ENCODE assay signal across 23 cellular contexts in the genomic region with DNA sequence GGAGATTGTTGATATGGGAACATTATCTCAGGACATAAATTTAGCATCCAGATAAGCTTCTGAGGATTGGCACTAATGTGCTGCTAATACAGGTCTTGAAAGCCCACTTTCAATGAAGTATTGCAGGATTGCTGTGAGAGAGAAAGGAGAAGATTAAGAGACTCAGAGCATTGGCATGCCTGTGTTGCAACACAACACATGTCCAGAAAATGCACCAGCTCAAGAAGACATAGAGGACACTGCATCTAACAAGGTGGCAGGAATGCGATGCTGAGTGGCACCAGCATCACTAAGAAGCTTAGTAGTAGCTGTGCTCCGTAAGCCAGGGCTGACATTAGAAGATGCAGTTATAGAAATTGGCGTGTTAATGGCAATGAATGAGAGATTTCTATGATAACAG.
"Had no signal": no experiment of that assay in that cellular context is flagged by ENCODE, and none has a peak within 500 bp of the region (broad histone marks: within the 10 kb centered on the region; RNA-seq: fewer than 3 reads in every experiment).

No MANE protein-coding gene starts in this region.

- H3K4me3 ChIP-seq: colonic mucosa, dorsolateral prefrontal cortex, esophagus muscularis mucosa, heart right ventricle, ovary, psoas muscle, tibial artery had no signal

- H3K27ac ChIP-seq: colonic mucosa, dorsolateral prefrontal cortex, esophagus muscularis mucosa, heart right ventricle, ovary, psoas muscle, tibial artery had no signal

- H3K36me3 ChIP-seq: colonic mucosa, esophagus muscularis mucosa, heart right ventricle, ovary, tibial artery had no signal

- H3K4me1 ChIP-seq: colonic mucosa, esophagus muscularis mucosa, heart right ventricle, psoas muscle, tibial artery had no signal

- ATAC-seq: activated naive CD4-positive, alpha-beta T cell treated with anti-CD3 and anti-CD28 coated beads, Interleukin-2, amount 50 U/mL, for 72 hours; activated T-helper 17 cell treated with anti-CD3 and anti-CD28 coated beads, Interleukin-2, amount 50 U/mL, for 72 hours; effector memory CD8-positive, alpha-beta T cell; heart right ventricle; left cardiac atrium; natural killer cell treated with Interleukin-12 subunit alpha and Interleukin-12 subunit beta and Interleukin-15 and Interleukin-18, amount 100 ng/mL, for 72 hours; psoas muscle; right cardiac atrium; stimulated activated naive CD8-positive, alpha-beta T cell treated with anti-CD3 and anti-CD28 coated beads, Interleukin-15, amount 100 ng/mL, for 72 hours; WTC11 had no signal

- DNase-seq: activated CD4-positive, alpha-beta T cell treated with anti-CD3 and anti-CD28 coated beads, Interleukin-2, amount 50 U/mL, for 4 hours; activated CD8-positive, alpha-beta memory T cell treated with anti-CD3 and anti-CD28 coated beads for 24 hours; activated CD8-positive, alpha-beta memory T cell treated with anti-CD3 and anti-CD28 coated beads, Interleukin-2, amount 50 U/mL, for 4 hours; activated T-cell treated with anti-CD3 and anti-CD28 coated beads, Interleukin-2, amount 50 U/mL, for 24 hours; colonic mucosa; dorsolateral prefrontal cortex; effector memory CD8-positive, alpha-beta T cell; heart right ventricle; islet precursor cell; left cardiac atrium; midbrain; ovary; psoas muscle; right cardiac atrium; stimulated activated CD4-positive, alpha-beta T cell treated with anti-CD3 and anti-CD28 coated beads, Interleukin-12 subunit alpha, Interleukin-12 subunit beta, amount 100 ng/mL, for 4 hours; stimulated activated naive CD8-positive, alpha-beta T cell treated with anti-CD3 and anti-CD28 coated beads, Interleukin-15, amount 100 ng/mL, for 72 hours; T1000; tibial artery had no signal

- H3K4me3 Mint-ChIP-seq: activated T-cell treated with anti-CD3 and anti-CD28 coated beads, Interleukin-2, amount 50 U/mL, for 24 hours; activated T-helper 17 cell treated with anti-CD3 and anti-CD28 coated beads, Interleukin-2, amount 50 U/mL, for 72 hours; effector memory CD8-positive, alpha-beta T cell; natural killer cell treated with Interleukin-12 subunit alpha and Interleukin-12 subunit beta and Interleukin-15 and Interleukin-18, amount 100 ng/mL, for 72 hours; stimulated activated naive CD8-positive, alpha-beta T cell treated with anti-CD3 and anti-CD28 coated beads, Interleukin-15, amount 100 ng/mL, for 72 hours; WTC11 had no signal

- H3K4me1 Mint-ChIP-seq: activated T-helper 17 cell treated with anti-CD3 and anti-CD28 coated beads, Interleukin-2, amount 50 U/mL, for 72 hours; stimulated activated naive CD8-positive, alpha-beta T cell treated with anti-CD3 and anti-CD28 coated beads, Interleukin-15, amount 100 ng/mL, for 72 hours had no signal

- H3K27me3 ChIP-seq: colonic mucosa, esophagus muscularis mucosa, heart right ventricle, ovary, tibial artery had no signal

- H3K27ac Mint-ChIP-seq: activated naive CD4-positive, alpha-beta T cell treated with anti-CD3 and anti-CD28 coated beads, Interleukin-2, amount 50 U/mL, for 72 hours; activated T-cell treated with anti-CD3 and anti-CD28 coated beads, Interleukin-2, amount 50 U/mL, for 24 hours; activated T-helper 17 cell treated with anti-CD3 and anti-CD28 coated beads, Interleukin-2, amount 50 U/mL, for 72 hours; effector memory CD8-positive, alpha-beta T cell; natural killer cell treated with Interleukin-12 subunit alpha and Interleukin-12 subunit beta and Interleukin-15 and Interleukin-18, amount 100 ng/mL, for 72 hours; stimulated activated naive CD8-positive, alpha-beta T cell treated with anti-CD3 and anti-CD28 coated beads, Interleukin-15, amount 100 ng/mL, for 72 hours; WTC11 had no signal

- H3K9me3 ChIP-seq: colonic mucosa, esophagus muscularis mucosa, ovary, psoas muscle, tibial artery had no signal

- H3K27me3 Mint-ChIP-seq: activated T-cell treated with anti-CD3 and anti-CD28 coated beads, Interleukin-2, amount 50 U/mL, for 24 hours; activated T-helper 17 cell treated with anti-CD3 and anti-CD28 coated beads, Interleukin-2, amount 50 U/mL, for 72 hours; effector memory CD8-positive, alpha-beta T cell; natural killer cell treated with Interleukin-12 subunit alpha and Interleukin-12 subunit beta and Interleukin-15 and Interleukin-18, amount 100 ng/mL, for 72 hours; stimulated activated naive CD8-positive, alpha-beta T cell treated with anti-CD3 and anti-CD28 coated beads, Interleukin-15, amount 100 ng/mL, for 72 hours had no signal

- H3K36me3 Mint-ChIP-seq: activated naive CD4-positive, alpha-beta T cell treated with anti-CD3 and anti-CD28 coated beads, Interleukin-2, amount 50 U/mL, for 72 hours; natural killer cell treated with Interleukin-12 subunit alpha and Interleukin-12 subunit beta and Interleukin-15 and Interleukin-18, amount 100 ng/mL, for 72 hours; WTC11 had no signal

- H3K9me3 Mint-ChIP-seq: activated T-cell treated with anti-CD3 and anti-CD28 coated beads, Interleukin-2, amount 50 U/mL, for 24 hours had no signal
